In the genomic region with DNA sequence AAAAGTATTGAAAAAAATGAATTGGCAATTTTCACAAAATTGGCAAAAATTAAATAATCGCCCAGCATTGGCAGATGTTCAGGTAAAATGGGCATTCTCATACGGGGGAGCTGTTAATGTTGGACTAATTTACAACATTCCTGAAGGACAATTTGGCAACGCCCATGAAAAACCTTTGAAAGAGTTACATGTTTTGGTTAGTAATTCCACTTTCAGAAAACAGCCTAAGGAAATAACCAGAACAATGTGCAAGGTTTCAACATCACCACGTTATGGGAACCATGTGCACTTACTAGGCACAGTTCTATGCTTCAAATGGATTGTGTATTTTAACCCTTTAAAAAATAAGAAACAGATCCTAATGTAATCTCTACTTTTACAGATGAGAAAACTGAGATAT, we compare ENCODE assay signal across 16 cellular contexts.
A peak's percentile ranks its signal among the peaks of the same experiment; 100 is the strongest.
DNase-seq lines count a peak whose midpoint lies in the region; ATAC-seq and TF ChIP-seq lines count a peak whose summit lies in the region.
"Had no signal": no experiment of that assay in that cellular context is flagged by ENCODE, and none has a peak within 500 bp of the region (broad histone marks: within the 10 kb centered on the region; RNA-seq: fewer than 3 reads in every experiment).

No MANE protein-coding gene starts in this region.

- peak; percentile 57 for DNase-seq in AG10803 (ENCODE audit: low read depth)
- peak; percentile 20 for DNase-seq in NCI-H226
- peak; percentile 41 for DNase-seq in epithelial cell of esophagus (ENCODE audit: low read depth)
- peak; percentile 27 for DNase-seq in kidney tubule cell (ENCODE audit: low spot score)
- DNase-seq in heart right ventricle: no peak
- DNase-seq in T1000 (lab: John Stamatoyannopoulos, UW): no peak
- no peak for DNase-seq in foreskin melanocyte
- DNase-seq: 8988T; ACHN; C1 segment of cervical spinal cord; CD4-positive, alpha-beta T cell; DMS79; GDM1; GOT3; H9; IMR-90 had no signal

- TF ChIP-seq CTCF in AG10803 (conservative IDR thresholded peaks at IDR 0.05; ENCODE audit: low read length) (no peak), epithelial cell of esophagus (IDR thresholded peaks at IDR 0.05; ENCODE audit: insufficient read depth, low read depth, low read length, missing control alignments) (no peak), heart right ventricle (IDR thresholded peaks at IDR 0.05) (no peak)

- ATAC-seq in heart right ventricle: no peak

- H3K27ac ChIP-seq in heart right ventricle: no peak overlapping the region

- peaks cover 0 to 28% (median 13%) of the 10 kb centered on the region in 11 donors for H3K9me3 ChIP-seq in heart right ventricle

- 70 to 73% methylated on average over 4 of the region's 4 CpGs for WGBS in heart right ventricle, 2 donors

- H3K27me3 ChIP-seq in heart right ventricle: no peaks in the 10 kb centered on the region

- H3K4me1 ChIP-seq in heart right ventricle: no peaks in the 10 kb centered on the region

- H3K36me3 ChIP-seq in heart right ventricle: no peaks in the 10 kb centered on the region

- intact Hi-C loops in heart right ventricle (cut with DNase I): no loop called here

- H3K4me3 ChIP-seq in AG10803 (ENCODE audit: low read length) (no peak overlapping the region), epithelial cell of esophagus (ENCODE audit: low read length) (no peak overlapping the region), heart right ventricle (no peak overlapping the region)

Comparison
In these comparisons a context has a peak if more than half of its experiments do, and no peak if none do; other contexts are left out.
1. DNase-seq: peak in AG10803 (single experiment), NCI-H226 (single experiment), epithelial cell of esophagus (single experiment) and kidney tubule cell (single experiment); none in heart right ventricle (0 of 2), T1000 (single experiment) and foreskin melanocyte (single experiment).